ENCODE assay signal across 8 cellular contexts in genomic region chr13:50911051-50911690, GRCh38. TPM values are rescaled to one million over a fixed set of nuclear protein-coding genes. Genes with fewer than 3 reads are reported as not detected.
A peak's percentile ranks its signal among the peaks of the same experiment; 100 is the strongest.
DNase-seq lines count a peak whose midpoint lies in the region; ATAC-seq and TF ChIP-seq lines count a peak whose summit lies in the region.

No MANE protein-coding gene starts in this region.

- ATAC-seq in HG03159 (IDR thresholded peaks at IDR 0.05; ENCODE audit: unreplicated experiment), result no peak

- H3K9me2 ChIP-seq in Loucy (replicated peaks; ENCODE audit: low read depth, low read length), result no peaks in the 10 kb centered on the region

- peaks cover 4% of the 10 kb centered on the region; the same call in 1 of the 2 replicates for H3F3A ChIP-seq in Loucy (ENCODE audit: low read depth)

- H4K20me1 ChIP-seq in Loucy (ENCODE audit: insufficient read depth, low read length, poor library complexity, severe bottlenecking), result peaks cover 32% of the 10 kb centered on the region

- H3K36me3 ChIP-seq in Loucy (ENCODE audit: insufficient read depth, low read length), result no peaks in the 10 kb centered on the region
- no peaks in the 10 kb centered on the region for H3K36me3 ChIP-seq in mesodermal cell (ENCODE audit: control insufficient read depth, insufficient read depth, low read length)

- peak; percentile 71 for DNase-seq in GF-D8 (lab: John Stamatoyannopoulos, UW)
- DNase-seq in amniotic epithelial cell (ENCODE audit: low read depth), result peak; percentile 65
- no peak for DNase-seq in cerebellar nuclear complex (lab: John Stamatoyannopoulos, UW)
- DNase-seq in NCI-H187 (lab: John Stamatoyannopoulos, UW), result no peak
- DNase-seq in T1000 (lab: John Stamatoyannopoulos, UW), result no peak

- no peak overlapping the region for H2AFZ ChIP-seq in Loucy (ENCODE audit: low read length)

- H3K4me1 ChIP-seq in Loucy (ENCODE audit: insufficient read depth, low read length, poor library complexity, severe bottlenecking) (peaks cover 58% of the 10 kb centered on the region), mesodermal cell (ENCODE audit: control insufficient read depth, insufficient read depth, low read length, poor library complexity, severe bottlenecking) (peaks cover 22% of the 10 kb centered on the region)

- H3K9ac ChIP-seq in Loucy (ENCODE audit: low read depth, low read length, poor library complexity, severe bottlenecking), result peak overlapping the region; percentile 98

- peaks cover 85% of the 10 kb centered on the region for H3K79me2 ChIP-seq in Loucy (ENCODE audit: insufficient read depth, low read length)

- 52 to 61% methylated on average over 2 to 3 of the region's 6 CpGs for WGBS in mesodermal cell (ENCODE audit: insufficient coverage in 2 of 2), 2 experiments

- peak overlapping the region; percentile 87 for H3K4me3 ChIP-seq in Loucy (ENCODE audit: low read length, poor library complexity, severe bottlenecking)
- peak overlapping the region; percentile 63 for H3K4me3 ChIP-seq in mesodermal cell (ENCODE audit: extremely low read depth, insufficient read depth, low read length, poor library complexity, severe bottlenecking)

- no peak overlapping the region for H3K27ac ChIP-seq in mesodermal cell (ENCODE audit: low read depth, low read length, severe bottlenecking)

- TF ChIP-seq CTCF in Loucy (conservative IDR thresholded peaks at IDR 0.05; ENCODE audit: low read length), result no peak

- peak overlapping the region; percentile 89 for H3K4me2 ChIP-seq in Loucy (ENCODE audit: low read depth, low read length, poor library complexity, severe bottlenecking)

- peaks cover 10% of the 10 kb centered on the region for H3K27me3 ChIP-seq in Loucy (ENCODE audit: insufficient read depth, low read length, poor library complexity, severe bottlenecking)

- H3K9me3 ChIP-seq in Loucy (ENCODE audit: insufficient read depth, low read depth, low read length) (no peaks in the 10 kb centered on the region), mesodermal cell (ENCODE audit: control insufficient read depth, low read length) (no peaks in the 10 kb centered on the region)

RNA-seq across cellular contexts. Expression of gene RNASEH2B, which starts 1.6 kb away (rescaled TPM):
- polyA plus RNA-seq in mesodermal cell (2013, experiment 1 of 2), result 24.9 TPM
- polyA plus RNA-seq in mesodermal cell (2013, experiment 2 of 2), result 37.1 TPM

Comparison
In these comparisons a context has a peak if more than half of its experiments do, and no peak if none do; other contexts are left out.
1. DNase-seq: peak in GF-D8 (single experiment) and amniotic epithelial cell (single experiment); none in cerebellar nuclear complex (0 of 2), NCI-H187 (0 of 2) and T1000 (single experiment).